13 cellular contexts compared by ENCODE assay signal in the genomic region with DNA sequence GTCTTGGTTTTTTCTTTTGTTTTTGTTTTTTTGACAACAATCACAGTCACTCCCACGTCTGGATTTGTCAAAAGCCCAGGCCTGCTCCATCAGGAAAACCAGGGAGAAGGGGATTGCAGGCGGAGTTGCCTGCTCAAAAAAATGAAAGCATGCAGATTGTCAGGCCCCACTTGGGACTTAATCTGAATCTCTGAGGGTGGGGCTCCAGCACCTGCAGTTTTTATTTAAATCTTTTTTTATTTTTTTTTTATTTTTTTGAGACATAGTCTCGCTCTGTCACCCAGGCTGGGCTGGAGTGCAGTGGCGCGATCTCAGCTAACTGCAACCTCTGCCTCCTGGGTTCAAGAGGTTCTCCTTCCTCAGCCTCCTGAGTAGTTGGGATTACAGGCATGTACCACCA.
DNase-seq lines count a peak whose midpoint lies in the region; ATAC-seq and TF ChIP-seq lines count a peak whose summit lies in the region.
"Had no signal": no experiment of that assay in that cellular context is flagged by ENCODE, and none has a peak within 500 bp of the region (broad histone marks: within the 10 kb centered on the region; RNA-seq: fewer than 3 reads in every experiment).

No MANE protein-coding gene starts in this region.

- intact Hi-C loops in dendritic cell treated with granulocyte-macrophage colony-stimulating factor and Interleukin-4, amounts not matched to agents 40 ng/mL and 50 ng/mL, for 4 days (cut with micrococcal nuclease): loop anchor here (5.0 to 10.0 kb wide), 2 partner anchors 50 to 378 kb away; no protein-coding TSS in a partner anchor

- no peak overlapping the region for H3K4me3 ChIP-seq in Peyer's patch
- H3K4me3 ChIP-seq: left lung had no signal

- H3K27ac ChIP-seq in Peyer's patch: peak overlapping the region; percentile 76 to 87 (median 83)

- peak overlapping the region; percentile 99 for H3K27ac Mint-ChIP-seq in activated CD4-positive, alpha-beta T cell treated with anti-CD3 and anti-CD28 coated beads, Interleukin-2, amount 10 ng/mL, durations not matched to agents 7 days and 5 days
- peak overlapping the region; percentile 98 for H3K27ac Mint-ChIP-seq in dendritic cell treated with granulocyte-macrophage colony-stimulating factor and Interleukin-4, amounts not matched to agents 40 ng/mL and 50 ng/mL, for 4 days
- peak overlapping the region; percentile 87 to 92 for H3K27ac Mint-ChIP-seq in stimulated activated naive CD8-positive, alpha-beta T cell treated with anti-CD3 and anti-CD28 coated beads, Interleukin-15, amount 100 ng/mL, for 72 hours
- no peak overlapping the region for H3K27ac Mint-ChIP-seq in progenitor cell of endocrine pancreas
- H3K27ac Mint-ChIP-seq: nephron had no signal

- peak overlapping the region; percentile 45 for H3K4me3 Mint-ChIP-seq in activated CD4-positive, alpha-beta T cell treated with anti-CD3 and anti-CD28 coated beads, Interleukin-2, amount 10 ng/mL, durations not matched to agents 7 days and 5 days
- no peak overlapping the region for H3K4me3 Mint-ChIP-seq in dendritic cell treated with granulocyte-macrophage colony-stimulating factor and Interleukin-4, amounts not matched to agents 40 ng/mL and 50 ng/mL, for 4 days
- peak overlapping the region; percentile 52 to 86 for H3K4me3 Mint-ChIP-seq in stimulated activated naive CD8-positive, alpha-beta T cell treated with anti-CD3 and anti-CD28 coated beads, Interleukin-15, amount 100 ng/mL, for 72 hours
- H3K4me3 Mint-ChIP-seq in progenitor cell of endocrine pancreas (ENCODE audit: low read depth): no peak overlapping the region
- H3K4me3 Mint-ChIP-seq: nephron had no signal

- H3K4me1 ChIP-seq in Peyer's patch: peaks cover 0 to 39% (median 23%) of the 10 kb centered on the region in 4 donors

- TF ChIP-seq POLR2A in Peyer's patch (IDR thresholded peaks at IDR 0.05): no peak

- CTCF ChIA-PET in activated CD4-positive, alpha-beta T cell treated with anti-CD3 and anti-CD28 coated beads, Interleukin-2, amount 10 ng/mL, durations not matched to agents 7 days and 5 days (lab: Charles Lee): interaction anchor here (0.6 to 1.6 kb wide), 8 partner anchors 7 to 1411 kb away, joined by 3 to 10 read pairs (median 4); no protein-coding TSS in a partner anchor

- peaks cover 2% of the 10 kb centered on the region for H3K9me3 Mint-ChIP-seq in activated CD4-positive, alpha-beta T cell treated with anti-CD3 and anti-CD28 coated beads, Interleukin-2, amount 10 ng/mL, durations not matched to agents 7 days and 5 days
- no peaks in the 10 kb centered on the region for H3K9me3 Mint-ChIP-seq in dendritic cell treated with granulocyte-macrophage colony-stimulating factor and Interleukin-4, amounts not matched to agents 40 ng/mL and 50 ng/mL, for 4 days
- H3K9me3 Mint-ChIP-seq in stimulated activated naive CD8-positive, alpha-beta T cell treated with anti-CD3 and anti-CD28 coated beads, Interleukin-15, amount 100 ng/mL, for 72 hours: no peaks in the 10 kb centered on the region
- no peaks in the 10 kb centered on the region for H3K9me3 Mint-ChIP-seq in progenitor cell of endocrine pancreas (ENCODE audit: low read depth)
- H3K9me3 Mint-ChIP-seq: nephron had no signal

- POLR2A ChIA-PET in activated CD4-positive, alpha-beta T cell treated with anti-CD3 and anti-CD28 coated beads, Interleukin-2, amount 10 ng/mL, durations not matched to agents 7 days and 5 days (lab: Charles Lee): no interaction called here

- no peak for TF ChIP-seq CTCF in Peyer's patch (IDR thresholded peaks at IDR 0.05)
- TF ChIP-seq CTCF in progenitor cell of endocrine pancreas (IDR thresholded peaks at IDR 0.05; ENCODE audit: unreplicated experiment): no peak

- ATAC-seq in stimulated activated naive CD8-positive, alpha-beta T cell treated with anti-CD3 and anti-CD28 coated beads, Interleukin-15, amount 100 ng/mL, for 72 hours: no peak

- DNase-seq in activated CD4-positive, alpha-beta T cell treated with anti-CD3 and anti-CD28 coated beads, Interleukin-2, amount 10 ng/mL, durations not matched to agents 7 days and 5 days: no peak
- no peak for DNase-seq in activated CD4-positive, alpha-beta T cell treated with anti-CD3 and anti-CD28 coated beads for 48 hours
- DNase-seq in Peyer's patch: peak in 2 of 3 donors; percentile 40 to 50
- DNase-seq in stimulated activated naive CD8-positive, alpha-beta T cell treated with anti-CD3 and anti-CD28 coated beads, Interleukin-15, amount 100 ng/mL, for 72 hours: no peak
- no peak for DNase-seq in progenitor cell of endocrine pancreas (ENCODE audit: low spot score, unreplicated experiment)
- no peak for DNase-seq in 8988T
- DNase-seq in DMS114 treated with DMSO at 0.1 percent for 48 hours (lab: John Stamatoyannopoulos, UW; ENCODE audit: unreplicated experiment): no peak
- DNase-seq: left lung; NCI-H2081 treated with DMSO at 0.1 percent for 48 hours; SIG-M5; stimulated activated CD4-positive, alpha-beta T cell treated with anti-CD3 and anti-CD28 coated beads, Interleukin-2, amount 100 ng/mL, for 48 hours had no signal

- no peaks in the 10 kb centered on the region for H3K27me3 ChIP-seq in Peyer's patch
- H3K27me3 ChIP-seq: left lung had no signal

- H3K36me3 ChIP-seq in Peyer's patch: no peaks in the 10 kb centered on the region
- H3K36me3 ChIP-seq: left lung had no signal

- H3K4me1 Mint-ChIP-seq in activated CD4-positive, alpha-beta T cell treated with anti-CD3 and anti-CD28 coated beads, Interleukin-2, amount 10 ng/mL, durations not matched to agents 7 days and 5 days: peaks cover 91% of the 10 kb centered on the region
- peaks cover 75% of the 10 kb centered on the region for H3K4me1 Mint-ChIP-seq in dendritic cell treated with granulocyte-macrophage colony-stimulating factor and Interleukin-4, amounts not matched to agents 40 ng/mL and 50 ng/mL, for 4 days (ENCODE audit: low read depth)
- H3K4me1 Mint-ChIP-seq in stimulated activated naive CD8-positive, alpha-beta T cell treated with anti-CD3 and anti-CD28 coated beads, Interleukin-15, amount 100 ng/mL, for 72 hours: peaks cover 99% of the 10 kb centered on the region
- H3K4me1 Mint-ChIP-seq in progenitor cell of endocrine pancreas (ENCODE audit: low read depth): peaks cover 10% of the 10 kb centered on the region

- no peaks in the 10 kb centered on the region for H3K27me3 Mint-ChIP-seq in activated CD4-positive, alpha-beta T cell treated with anti-CD3 and anti-CD28 coated beads, Interleukin-2, amount 10 ng/mL, durations not matched to agents 7 days and 5 days
- H3K27me3 Mint-ChIP-seq in dendritic cell treated with granulocyte-macrophage colony-stimulating factor and Interleukin-4, amounts not matched to agents 40 ng/mL and 50 ng/mL, for 4 days: no peaks in the 10 kb centered on the region
- H3K27me3 Mint-ChIP-seq in stimulated activated naive CD8-positive, alpha-beta T cell treated with anti-CD3 and anti-CD28 coated beads, Interleukin-15, amount 100 ng/mL, for 72 hours: no peaks in the 10 kb centered on the region
- H3K27me3 Mint-ChIP-seq in progenitor cell of endocrine pancreas: no peaks in the 10 kb centered on the region

- no peaks in the 10 kb centered on the region for H3K9me3 ChIP-seq in Peyer's patch
- H3K9me3 ChIP-seq: left lung had no signal

- H3K36me3 Mint-ChIP-seq in activated CD4-positive, alpha-beta T cell treated with anti-CD3 and anti-CD28 coated beads, Interleukin-2, amount 10 ng/mL, durations not matched to agents 7 days and 5 days (ENCODE audit: low read depth): peaks cover 24% of the 10 kb centered on the region
- H3K36me3 Mint-ChIP-seq in dendritic cell treated with granulocyte-macrophage colony-stimulating factor and Interleukin-4, amounts not matched to agents 40 ng/mL and 50 ng/mL, for 4 days (ENCODE audit: low read depth): peaks cover 2% of the 10 kb centered on the region
- H3K36me3 Mint-ChIP-seq in progenitor cell of endocrine pancreas (ENCODE audit: insufficient read depth): peaks cover 6% of the 10 kb centered on the region

Comparison
In these comparisons a context has a peak if more than half of its experiments do, and no peak if none do; other contexts are left out.
1. DNase-seq: peak in Peyer's patch (2 of 3); none in activated CD4-positive, alpha-beta T cell treated with anti-CD3 and anti-CD28 coated beads, Interleukin-2, amount 10 ng/mL, durations not matched to agents 7 days and 5 days (single experiment), activated CD4-positive, alpha-beta T cell treated with anti-CD3 and anti-CD28 coated beads for 48 hours (single experiment), stimulated activated naive CD8-positive, alpha-beta T cell treated with anti-CD3 and anti-CD28 coated beads, Interleukin-15, amount 100 ng/mL, for 72 hours (0 of 2), progenitor cell of endocrine pancreas (single experiment), 8988T (single experiment) and DMS114 treated with DMSO at 0.1 percent for 48 hours (single experiment).
2. H3K4me3 Mint-ChIP-seq: peak in activated CD4-positive, alpha-beta T cell treated with anti-CD3 and anti-CD28 coated beads, Interleukin-2, amount 10 ng/mL, durations not matched to agents 7 days and 5 days (single experiment) and stimulated activated naive CD8-positive, alpha-beta T cell treated with anti-CD3 and anti-CD28 coated beads, Interleukin-15, amount 100 ng/mL, for 72 hours (2 of 2); none in dendritic cell treated with granulocyte-macrophage colony-stimulating factor and Interleukin-4, amounts not matched to agents 40 ng/mL and 50 ng/mL, for 4 days (single experiment) and progenitor cell of endocrine pancreas (single experiment).